8 cellular contexts compared by ENCODE assay signal in the genomic region with DNA sequence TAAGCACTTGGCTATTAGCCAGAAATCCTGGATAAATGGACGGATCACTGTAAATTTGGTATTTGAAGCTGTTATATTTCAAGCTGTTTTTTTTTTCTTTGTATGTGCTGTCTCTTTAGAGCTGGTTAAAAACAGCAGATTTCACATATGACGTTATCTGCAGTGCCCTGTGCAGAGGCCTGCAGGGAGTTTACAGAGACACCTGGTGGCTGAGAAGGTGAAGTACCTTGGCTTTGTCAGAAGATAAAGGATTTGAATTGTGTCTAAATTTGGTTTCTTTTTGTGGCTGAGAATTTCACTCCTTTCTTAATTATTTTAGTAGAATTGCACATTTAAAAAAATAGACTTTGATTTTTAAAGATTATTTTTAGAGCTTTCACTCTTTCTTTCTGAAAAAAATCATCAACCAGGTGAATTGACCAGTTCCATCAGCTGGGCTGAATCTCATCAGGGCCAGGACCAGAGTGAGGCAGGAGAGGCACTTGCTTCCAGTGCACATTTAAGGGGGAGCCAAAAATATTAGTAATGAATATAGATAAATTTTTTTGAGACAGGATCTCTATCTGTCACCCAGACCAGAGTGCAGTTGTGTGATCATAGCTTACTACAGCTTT. TPM values are rescaled to one million over a fixed set of nuclear protein-coding genes. Genes with fewer than 3 reads are reported as not detected.
DNase-seq lines count a peak whose midpoint lies in the region; ATAC-seq and TF ChIP-seq lines count a peak whose summit lies in the region.

No MANE protein-coding gene starts in this region.

- peak; percentile 33 for DNase-seq in GF-D8 (lab: John Stamatoyannopoulos, UW)
- peak; percentile 46 for DNase-seq in HuH-7.5 (ENCODE audit: low spot score)
- DNase-seq in activated effector memory CD4-positive, alpha-beta T cell treated with anti-CD3 and anti-CD28 coated beads, Interleukin-2, amount 50 U/mL, for 16 hours: peak; percentile 83
- peak; percentile 74 for DNase-seq in renal cortical epithelial cell (ENCODE audit: low read depth)

- 4 to 14% methylated on average over 2 of the region's 2 CpGs for WGBS in gastroesophageal sphincter (ENCODE audit: low coverage in 1 of 2), 2 donors

- H3K9me3 ChIP-seq in OCI-LY3 (ENCODE audit: insufficient read depth, low read length) (no peaks in the 10 kb centered on the region), gastroesophageal sphincter (no peaks in the 10 kb centered on the region)

- H3K4me1 ChIP-seq in OCI-LY3 (ENCODE audit: low read length): peaks cover 4% of the 10 kb centered on the region; the same call in 1 of the 2 replicates
- H3K4me1 ChIP-seq in gastroesophageal sphincter: peaks cover 0 to 23% (median 5%) of the 10 kb centered on the region in 3 donors

- no peaks in the 10 kb centered on the region for H3K79me2 ChIP-seq in OCI-LY3 (ENCODE audit: low read length)

- TF ChIP-seq POLR2A in gastroesophageal sphincter (IDR thresholded peaks at IDR 0.05): no peak

- H3K4me3 ChIP-seq in OCI-LY3 (ENCODE audit: low read length) (no peak overlapping the region), gastroesophageal sphincter (no peak overlapping the region)

- ATAC-seq in GM21576 (IDR thresholded peaks at IDR 0.05; ENCODE audit: unreplicated experiment) (peak; percentile 88), gastroesophageal sphincter (peak; percentile 70), HG03025 (IDR thresholded peaks at IDR 0.05; ENCODE audit: low FRiP score, unreplicated experiment) (no peak)

- no peak for TF ChIP-seq EP300 in gastroesophageal sphincter (IDR thresholded peaks at IDR 0.05)

- peak overlapping the region; percentile 39; the same call in 1 of the 2 replicates for H3K4me2 ChIP-seq in OCI-LY3 (ENCODE audit: low read length)

- 0 out of 2 replicates have a peak overlapping the region, but pooled peaks have one; percentile 6 for H2AFZ ChIP-seq in OCI-LY3 (ENCODE audit: low read depth, low read length)

- TF ChIP-seq CTCF in OCI-LY3 (IDR thresholded peaks at IDR 0.05; ENCODE audit: low read depth, low read length): peak; percentile 91
- peak; percentile 62 to 78 (median 75) for TF ChIP-seq CTCF in gastroesophageal sphincter (IDR thresholded peaks at IDR 0.05)

- H3K9ac ChIP-seq in OCI-LY3 (ENCODE audit: low read length): no peak overlapping the region

- H3K27ac ChIP-seq in OCI-LY3 (ENCODE audit: low read length) (no peak overlapping the region), gastroesophageal sphincter (no peak overlapping the region)

- H3K36me3 ChIP-seq in OCI-LY3 (replicated peaks; ENCODE audit: low read depth, low read length) (no peaks in the 10 kb centered on the region), gastroesophageal sphincter (no peaks in the 10 kb centered on the region)

- no peaks in the 10 kb centered on the region for H4K20me1 ChIP-seq in OCI-LY3 (ENCODE audit: insufficient read depth, low read length)

- H3K27me3 ChIP-seq in OCI-LY3 (ENCODE audit: low read depth, low read length): no peaks in the 10 kb centered on the region
- H3K27me3 ChIP-seq in gastroesophageal sphincter: no peaks in the 10 kb centered on the region

RNA-seq across cellular contexts. Expression of a gene that starts 9.6 kb away (rescaled TPM):
- not detected for total RNA-seq in gastroesophageal sphincter
- total RNA-seq in renal cortical epithelial cell: not detected in 2 replicates

Comparison
In these comparisons a context has a peak if more than half of its experiments do, and no peak if none do; other contexts are left out.
1. DNase-seq: peak in every context shown above with its lines; median percentile 83 in activated effector memory CD4-positive, alpha-beta T cell treated with anti-CD3 and anti-CD28 coated beads, Interleukin-2, amount 50 U/mL, for 16 hours; 74 in renal cortical epithelial cell; 46 in HuH-7.5; 33 in GF-D8.